In genomic region chr2:64017811-64018714, GRCh38 we compare ENCODE assay signal across 8 cellular contexts. TPM values are rescaled to one million over a fixed set of nuclear protein-coding genes. Genes with fewer than 3 reads are reported as not detected.
DNase-seq lines count a peak whose midpoint lies in the region; ATAC-seq and TF ChIP-seq lines count a peak whose summit lies in the region.

No MANE protein-coding gene starts in this region.

- H2AFZ ChIP-seq in neuron (ENCODE audit: low read depth, low read length): peak overlapping the region; percentile 93

- ATAC-seq in HG02870 (IDR thresholded peaks at IDR 0.05; ENCODE audit: unreplicated experiment): no peak

- no peaks in the 10 kb centered on the region for H3K36me3 ChIP-seq in neuron (ENCODE audit: insufficient read depth, low read length)

- peaks cover 11% of the 10 kb centered on the region for H3K4me1 ChIP-seq in neuron (ENCODE audit: insufficient read depth, low read length)

- DNase-seq in NOMO-1 (lab: John Stamatoyannopoulos, UW; ENCODE audit: unreplicated experiment in 2 of 2) (peak; percentile 19 to 42), NOMO-1 treated with dmso at 0.1 percent for 144 hours (lab: John Stamatoyannopoulos, UW; ENCODE audit: unreplicated experiment) (no peak), NCI-H1092 (lab: John Stamatoyannopoulos, UW) (peak; percentile 8), fibroblast of villous mesenchyme (ENCODE audit: low read depth) (peak; percentile 50), T1000 (lab: John Stamatoyannopoulos, UW) (no peak)

- TF ChIP-seq CTCF in VCaP (conservative IDR thresholded peaks at IDR 0.05) (no peak), fibroblast of villous mesenchyme (IDR thresholded peaks at IDR 0.05; ENCODE audit: insufficient read depth, low read depth, low read length) (no peak)

- H3K27me3 ChIP-seq in neuron (ENCODE audit: insufficient read depth, low read length): no peaks in the 10 kb centered on the region

- H3K4me3 ChIP-seq in fibroblast of villous mesenchyme (ENCODE audit: low read depth, low read length) (peak overlapping the region; percentile 78), neuron (ENCODE audit: low read length) (peak overlapping the region; percentile 98)

- H3K9me3 ChIP-seq in neuron (ENCODE audit: low read length): no peaks in the 10 kb centered on the region

- peak overlapping the region; percentile 97 for H3K27ac ChIP-seq in VCaP

RNA-seq across cellular contexts. Expression of gene VPS54, which starts 1.2 kb away (rescaled TPM):
- 22.2 and 32.0 TPM in 2 replicates for total RNA-seq in fibroblast of villous mesenchyme

Comparison
In these comparisons a context has a peak if more than half of its experiments do, and no peak if none do; other contexts are left out.
1. DNase-seq: peak in NOMO-1 (2 of 2), NCI-H1092 (single experiment) and fibroblast of villous mesenchyme (single experiment); none in NOMO-1 treated with dmso at 0.1 percent for 144 hours (single experiment) and T1000 (single experiment).